1 cellular context compared by ENCODE assay signal in the genomic region with DNA sequence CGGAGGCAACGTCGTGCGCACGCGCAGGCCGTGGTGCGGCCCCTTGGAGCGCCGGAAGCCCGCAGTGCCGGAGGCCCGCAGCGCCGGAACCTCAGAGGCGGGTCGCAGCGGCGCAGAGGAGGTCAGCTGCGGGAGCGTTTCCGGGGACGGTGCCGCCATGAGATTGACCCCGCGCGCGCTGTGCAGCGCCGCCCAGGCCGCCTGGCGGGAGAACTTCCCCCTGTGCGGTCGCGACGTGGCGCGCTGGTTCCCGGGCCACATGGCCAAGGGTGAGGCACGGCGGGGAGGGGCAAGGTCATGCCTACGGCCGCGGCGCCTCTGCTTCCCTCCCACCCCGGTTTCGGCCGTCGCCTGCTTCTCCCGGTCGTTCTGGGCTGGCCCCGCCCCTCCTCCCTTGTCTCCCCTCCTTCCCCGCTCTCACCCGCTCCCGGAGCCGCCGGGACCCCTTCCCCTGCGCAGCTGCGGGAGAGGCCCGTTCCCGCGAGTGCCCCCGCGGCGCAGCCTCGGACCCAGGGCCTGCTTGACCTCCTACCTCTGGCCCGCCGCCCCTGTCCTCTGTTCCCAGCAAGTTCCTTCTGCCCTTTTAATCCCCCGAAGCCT.
TF ChIP-seq lines count a peak whose summit lies in the region.

MTG1 (plus strand) TSS at position 94 of the 600 bp plus-strand sequence; CDS start at position 158, 64 bp downstream.

TF ChIP-seq in HepG2, 621 proteins besides CTCF, POLR2A, EP300 and RAD21 (continued from another document and continues in another):
- TF ChIP-seq, protein P1, sequence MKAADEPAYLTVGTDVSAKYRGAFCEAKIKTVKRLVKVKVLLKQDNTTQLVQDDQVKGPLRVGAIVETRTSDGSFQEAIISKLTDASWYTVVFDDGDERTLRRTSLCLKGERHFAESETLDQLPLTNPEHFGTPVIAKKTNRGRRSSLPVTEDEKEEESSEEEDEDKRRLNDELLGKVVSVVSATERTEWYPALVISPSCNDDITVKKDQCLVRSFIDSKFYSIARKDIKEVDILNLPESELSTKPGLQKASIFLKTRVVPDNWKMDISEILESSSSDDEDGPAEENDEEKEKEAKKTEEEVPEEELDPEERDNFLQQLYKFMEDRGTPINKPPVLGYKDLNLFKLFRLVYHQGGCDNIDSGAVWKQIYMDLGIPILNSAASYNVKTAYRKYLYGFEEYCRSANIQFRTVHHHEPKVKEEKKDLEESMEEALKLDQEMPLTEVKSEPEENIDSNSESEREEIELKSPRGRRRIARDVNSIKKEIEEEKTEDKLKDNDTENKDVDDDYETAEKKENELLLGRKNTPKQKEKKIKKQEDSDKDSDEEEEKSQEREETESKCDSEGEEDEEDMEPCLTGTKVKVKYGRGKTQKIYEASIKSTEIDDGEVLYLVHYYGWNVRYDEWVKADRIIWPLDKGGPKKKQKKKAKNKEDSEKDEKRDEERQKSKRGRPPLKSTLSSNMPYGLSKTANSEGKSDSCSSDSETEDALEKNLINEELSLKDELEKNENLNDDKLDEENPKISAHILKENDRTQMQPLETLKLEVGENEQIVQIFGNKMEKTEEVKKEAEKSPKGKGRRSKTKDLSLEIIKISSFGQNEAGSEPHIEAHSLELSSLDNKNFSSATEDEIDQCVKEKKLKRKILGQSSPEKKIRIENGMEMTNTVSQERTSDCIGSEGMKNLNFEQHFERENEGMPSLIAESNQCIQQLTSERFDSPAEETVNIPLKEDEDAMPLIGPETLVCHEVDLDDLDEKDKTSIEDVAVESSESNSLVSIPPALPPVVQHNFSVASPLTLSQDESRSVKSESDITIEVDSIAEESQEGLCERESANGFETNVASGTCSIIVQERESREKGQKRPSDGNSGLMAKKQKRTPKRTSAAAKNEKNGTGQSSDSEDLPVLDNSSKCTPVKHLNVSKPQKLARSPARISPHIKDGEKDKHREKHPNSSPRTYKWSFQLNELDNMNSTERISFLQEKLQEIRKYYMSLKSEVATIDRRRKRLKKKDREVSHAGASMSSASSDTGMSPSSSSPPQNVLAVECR (CRISPR knock-in tag; IDR thresholded peaks at IDR 0.05; ENCODE audit: borderline replicate concordance): peak; percentile 98
- TF ChIP-seq ZXDC (CRISPR knock-in tag; IDR thresholded peaks at IDR 0.05) (peak; percentile 94), GZF1 (CRISPR knock-in tag; IDR thresholded peaks at IDR 0.05) (peak; percentile 80; the same call in 1 of the 2 replicates), ATF7-NPFF (CRISPR knock-in tag; IDR thresholded peaks at IDR 0.05; ENCODE audit: low read depth) (peak; percentile 97), DR1 (CRISPR knock-in tag; IDR thresholded peaks at IDR 0.05) (peak; percentile 76; the same call in 1 of the 2 replicates), ZNF12 (CRISPR knock-in tag; IDR thresholded peaks at IDR 0.05) (no peak), CEBPG (CRISPR knock-in tag; IDR thresholded peaks at IDR 0.05) (no peak), KDM3A (CRISPR knock-in tag; IDR thresholded peaks at IDR 0.05; ENCODE audit: low read depth) (peak; percentile 78), SMARCC2 (IDR thresholded peaks at IDR 0.05) (no peak), ZBTB7A (CRISPR knock-in tag; IDR thresholded peaks at IDR 0.05) (peak; percentile 78), ZNF44 (CRISPR knock-in tag; IDR thresholded peaks at IDR 0.05) (no peak), ZNF235 (CRISPR knock-in tag; IDR thresholded peaks at IDR 0.05; ENCODE audit: borderline replicate concordance) (no peak; the same call in 1 of the 2 replicates), SP140L (CRISPR knock-in tag; IDR thresholded peaks at IDR 0.05; ENCODE audit: borderline replicate concordance) (no peak), ZNF674 (CRISPR knock-in tag; IDR thresholded peaks at IDR 0.05; ENCODE audit: low read depth) (no peak), TAF15 (IDR thresholded peaks at IDR 0.05; ENCODE audit: low read depth, low read length, poor library complexity, severe bottlenecking) (no peak), ZNF124 (CRISPR knock-in tag; IDR thresholded peaks at IDR 0.05) (peak; percentile 57; the same call in 1 of the 2 replicates), THAP11 (CRISPR knock-in tag; IDR thresholded peaks at IDR 0.05) (peak; percentile 94), ZNF207 (IDR thresholded peaks at IDR 0.05; ENCODE audit: borderline replicate concordance) (no peak), ZNF780A (CRISPR knock-in tag; IDR thresholded peaks at IDR 0.05) (no peak), ZNF562 (CRISPR knock-in tag; IDR thresholded peaks at IDR 0.05; ENCODE audit: borderline replicate concordance) (no peak), ARHGAP35 (CRISPR knock-in tag; IDR thresholded peaks at IDR 0.05; ENCODE audit: borderline replicate concordance) (peak; percentile 91), RXRA (CRISPR knock-in tag; IDR thresholded peaks at IDR 0.05) (peak; percentile 91)
- TF ChIP-seq, protein P2, sequence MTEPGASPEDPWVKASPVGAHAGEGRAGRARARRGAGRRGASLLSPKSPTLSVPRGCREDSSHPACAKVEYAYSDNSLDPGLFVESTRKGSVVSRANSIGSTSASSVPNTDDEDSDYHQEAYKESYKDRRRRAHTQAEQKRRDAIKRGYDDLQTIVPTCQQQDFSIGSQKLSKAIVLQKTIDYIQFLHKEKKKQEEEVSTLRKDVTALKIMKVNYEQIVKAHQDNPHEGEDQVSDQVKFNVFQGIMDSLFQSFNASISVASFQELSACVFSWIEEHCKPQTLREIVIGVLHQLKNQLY (CRISPR knock-in tag; IDR thresholded peaks at IDR 0.05): no peak
- TF ChIP-seq, protein P3, sequence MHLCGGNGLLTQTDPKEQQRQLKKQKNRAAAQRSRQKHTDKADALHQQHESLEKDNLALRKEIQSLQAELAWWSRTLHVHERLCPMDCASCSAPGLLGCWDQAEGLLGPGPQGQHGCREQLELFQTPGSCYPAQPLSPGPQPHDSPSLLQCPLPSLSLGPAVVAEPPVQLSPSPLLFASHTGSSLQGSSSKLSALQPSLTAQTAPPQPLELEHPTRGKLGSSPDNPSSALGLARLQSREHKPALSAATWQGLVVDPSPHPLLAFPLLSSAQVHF (CRISPR knock-in tag; IDR thresholded peaks at IDR 0.05): no peak
- TF ChIP-seq, protein P4, sequence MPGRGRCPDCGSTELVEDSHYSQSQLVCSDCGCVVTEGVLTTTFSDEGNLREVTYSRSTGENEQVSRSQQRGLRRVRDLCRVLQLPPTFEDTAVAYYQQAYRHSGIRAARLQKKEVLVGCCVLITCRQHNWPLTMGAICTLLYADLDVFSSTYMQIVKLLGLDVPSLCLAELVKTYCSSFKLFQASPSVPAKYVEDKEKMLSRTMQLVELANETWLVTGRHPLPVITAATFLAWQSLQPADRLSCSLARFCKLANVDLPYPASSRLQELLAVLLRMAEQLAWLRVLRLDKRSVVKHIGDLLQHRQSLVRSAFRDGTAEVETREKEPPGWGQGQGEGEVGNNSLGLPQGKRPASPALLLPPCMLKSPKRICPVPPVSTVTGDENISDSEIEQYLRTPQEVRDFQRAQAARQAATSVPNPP (CRISPR knock-in tag; IDR thresholded peaks at IDR 0.05): no peak
- TF ChIP-seq, protein P5, sequence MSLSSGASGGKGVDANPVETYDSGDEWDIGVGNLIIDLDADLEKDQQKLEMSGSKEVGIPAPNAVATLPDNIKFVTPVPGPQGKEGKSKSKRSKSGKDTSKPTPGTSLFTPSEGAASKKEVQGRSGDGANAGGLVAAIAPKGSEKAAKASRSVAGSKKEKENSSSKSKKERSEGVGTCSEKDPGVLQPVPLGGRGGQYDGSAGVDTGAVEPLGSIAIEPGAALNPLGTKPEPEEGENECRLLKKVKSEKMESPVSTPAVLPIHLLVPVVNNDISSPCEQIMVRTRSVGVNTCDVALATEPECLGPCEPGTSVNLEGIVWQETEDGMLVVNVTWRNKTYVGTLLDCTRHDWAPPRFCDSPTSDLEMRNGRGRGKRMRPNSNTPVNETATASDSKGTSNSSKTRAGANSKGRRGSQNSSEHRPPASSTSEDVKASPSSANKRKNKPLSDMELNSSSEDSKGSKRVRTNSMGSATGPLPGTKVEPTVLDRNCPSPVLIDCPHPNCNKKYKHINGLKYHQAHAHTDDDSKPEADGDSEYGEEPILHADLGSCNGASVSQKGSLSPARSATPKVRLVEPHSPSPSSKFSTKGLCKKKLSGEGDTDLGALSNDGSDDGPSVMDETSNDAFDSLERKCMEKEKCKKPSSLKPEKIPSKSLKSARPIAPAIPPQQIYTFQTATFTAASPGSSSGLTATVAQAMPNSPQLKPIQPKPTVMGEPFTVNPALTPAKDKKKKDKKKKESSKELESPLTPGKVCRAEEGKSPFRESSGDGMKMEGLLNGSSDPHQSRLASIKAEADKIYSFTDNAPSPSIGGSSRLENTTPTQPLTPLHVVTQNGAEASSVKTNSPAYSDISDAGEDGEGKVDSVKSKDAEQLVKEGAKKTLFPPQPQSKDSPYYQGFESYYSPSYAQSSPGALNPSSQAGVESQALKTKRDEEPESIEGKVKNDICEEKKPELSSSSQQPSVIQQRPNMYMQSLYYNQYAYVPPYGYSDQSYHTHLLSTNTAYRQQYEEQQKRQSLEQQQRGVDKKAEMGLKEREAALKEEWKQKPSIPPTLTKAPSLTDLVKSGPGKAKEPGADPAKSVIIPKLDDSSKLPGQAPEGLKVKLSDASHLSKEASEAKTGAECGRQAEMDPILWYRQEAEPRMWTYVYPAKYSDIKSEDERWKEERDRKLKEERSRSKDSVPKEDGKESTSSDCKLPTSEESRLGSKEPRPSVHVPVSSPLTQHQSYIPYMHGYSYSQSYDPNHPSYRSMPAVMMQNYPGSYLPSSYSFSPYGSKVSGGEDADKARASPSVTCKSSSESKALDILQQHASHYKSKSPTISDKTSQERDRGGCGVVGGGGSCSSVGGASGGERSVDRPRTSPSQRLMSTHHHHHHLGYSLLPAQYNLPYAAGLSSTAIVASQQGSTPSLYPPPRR (CRISPR knock-in tag; IDR thresholded peaks at IDR 0.05; ENCODE audit: borderline replicate concordance): peak; percentile 74
- TF ChIP-seq, protein P6, sequence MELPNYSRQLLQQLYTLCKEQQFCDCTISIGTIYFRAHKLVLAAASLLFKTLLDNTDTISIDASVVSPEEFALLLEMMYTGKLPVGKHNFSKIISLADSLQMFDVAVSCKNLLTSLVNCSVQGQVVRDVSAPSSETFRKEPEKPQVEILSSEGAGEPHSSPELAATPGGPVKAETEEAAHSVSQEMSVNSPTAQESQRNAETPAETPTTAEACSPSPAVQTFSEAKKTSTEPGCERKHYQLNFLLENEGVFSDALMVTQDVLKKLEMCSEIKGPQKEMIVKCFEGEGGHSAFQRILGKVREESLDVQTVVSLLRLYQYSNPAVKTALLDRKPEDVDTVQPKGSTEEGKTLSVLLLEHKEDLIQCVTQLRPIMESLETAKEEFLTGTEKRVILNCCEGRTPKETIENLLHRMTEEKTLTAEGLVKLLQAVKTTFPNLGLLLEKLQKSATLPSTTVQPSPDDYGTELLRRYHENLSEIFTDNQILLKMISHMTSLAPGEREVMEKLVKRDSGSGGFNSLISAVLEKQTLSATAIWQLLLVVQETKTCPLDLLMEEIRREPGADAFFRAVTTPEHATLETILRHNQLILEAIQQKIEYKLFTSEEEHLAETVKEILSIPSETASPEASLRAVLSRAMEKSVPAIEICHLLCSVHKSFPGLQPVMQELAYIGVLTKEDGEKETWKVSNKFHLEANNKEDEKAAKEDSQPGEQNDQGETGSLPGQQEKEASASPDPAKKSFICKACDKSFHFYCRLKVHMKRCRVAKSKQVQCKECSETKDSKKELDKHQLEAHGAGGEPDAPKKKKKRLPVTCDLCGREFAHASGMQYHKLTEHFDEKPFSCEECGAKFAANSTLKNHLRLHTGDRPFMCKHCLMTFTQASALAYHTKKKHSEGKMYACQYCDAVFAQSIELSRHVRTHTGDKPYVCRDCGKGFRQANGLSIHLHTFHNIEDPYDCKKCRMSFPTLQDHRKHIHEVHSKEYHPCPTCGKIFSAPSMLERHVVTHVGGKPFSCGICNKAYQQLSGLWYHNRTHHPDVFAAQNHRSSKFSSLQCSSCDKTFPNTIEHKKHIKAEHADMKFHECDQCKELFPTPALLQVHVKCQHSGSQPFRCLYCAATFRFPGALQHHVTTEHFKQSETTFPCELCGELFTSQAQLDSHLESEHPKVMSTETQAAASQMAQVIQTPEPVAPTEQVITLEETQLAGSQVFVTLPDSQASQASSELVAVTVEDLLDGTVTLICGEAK (IDR thresholded peaks at IDR 0.05): peak; percentile 63
- TF ChIP-seq, protein P6 (CRISPR knock-in tag; IDR thresholded peaks at IDR 0.05): no peak
